2 cellular contexts compared by ENCODE assay signal in the genomic region with DNA sequence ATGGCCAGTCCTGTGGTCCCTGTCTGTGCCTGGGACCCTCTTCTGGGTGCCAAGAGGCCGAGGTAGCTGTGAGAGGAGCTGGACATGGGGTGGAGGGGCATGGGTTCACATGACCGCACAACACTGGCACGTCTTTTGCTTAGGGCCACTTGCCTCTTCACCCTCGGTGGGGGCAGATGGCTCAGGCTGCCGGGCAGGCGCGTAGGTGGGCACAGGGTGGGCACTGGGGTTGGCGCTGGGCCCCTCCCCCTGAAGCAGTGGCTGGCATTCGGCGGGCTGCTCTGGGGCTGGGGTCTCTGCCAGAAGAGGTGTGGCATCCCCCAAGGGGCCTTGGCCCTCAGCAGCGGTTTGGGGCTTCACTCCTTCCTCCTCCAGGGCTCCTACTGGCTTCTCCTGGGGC.
TF ChIP-seq lines count a peak whose summit lies in the region.

No MANE protein-coding gene starts in this region.

TF ChIP-seq in SK-N-SH, 30 proteins besides CTCF, POLR2A, EP300 and RAD21 (continued from another document):
- TF ChIP-seq, protein P1, sequence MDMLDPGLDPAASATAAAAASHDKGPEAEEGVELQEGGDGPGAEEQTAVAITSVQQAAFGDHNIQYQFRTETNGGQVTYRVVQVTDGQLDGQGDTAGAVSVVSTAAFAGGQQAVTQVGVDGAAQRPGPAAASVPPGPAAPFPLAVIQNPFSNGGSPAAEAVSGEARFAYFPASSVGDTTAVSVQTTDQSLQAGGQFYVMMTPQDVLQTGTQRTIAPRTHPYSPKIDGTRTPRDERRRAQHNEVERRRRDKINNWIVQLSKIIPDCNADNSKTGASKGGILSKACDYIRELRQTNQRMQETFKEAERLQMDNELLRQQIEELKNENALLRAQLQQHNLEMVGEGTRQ (IDR thresholded peaks at IDR 0.05; ENCODE audit: borderline replicate concordance, low read depth, low read length), result no peak
- TF ChIP-seq, protein P2, sequence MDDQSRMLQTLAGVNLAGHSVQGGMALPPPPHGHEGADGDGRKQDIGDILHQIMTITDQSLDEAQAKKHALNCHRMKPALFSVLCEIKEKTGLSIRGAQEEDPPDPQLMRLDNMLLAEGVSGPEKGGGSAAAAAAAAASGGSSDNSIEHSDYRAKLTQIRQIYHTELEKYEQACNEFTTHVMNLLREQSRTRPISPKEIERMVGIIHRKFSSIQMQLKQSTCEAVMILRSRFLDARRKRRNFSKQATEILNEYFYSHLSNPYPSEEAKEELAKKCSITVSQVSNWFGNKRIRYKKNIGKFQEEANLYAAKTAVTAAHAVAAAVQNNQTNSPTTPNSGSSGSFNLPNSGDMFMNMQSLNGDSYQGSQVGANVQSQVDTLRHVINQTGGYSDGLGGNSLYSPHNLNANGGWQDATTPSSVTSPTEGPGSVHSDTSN (IDR thresholded peaks at IDR 0.05), result no peak
- no peak for TF ChIP-seq SMC3 (IDR thresholded peaks at IDR 0.05; ENCODE audit: low read depth, low read length)
- TF ChIP-seq FOSL2 (IDR thresholded peaks at IDR 0.05; ENCODE audit: borderline replicate concordance, low read depth), result no peak
- no peak for TF ChIP-seq FOXM1 (IDR thresholded peaks at IDR 0.05; ENCODE audit: low read depth)
- no peak for TF ChIP-seq TAF1 (IDR thresholded peaks at IDR 0.05; ENCODE audit: borderline replicate concordance, low read depth, low read length)
- no peak for TF ChIP-seq IRF3 (IDR thresholded peaks at IDR 0.05; ENCODE audit: low read depth, low read length)

TF ChIP-seq in SK-N-SH treated with all-trans-retinoic acid at 6 μM for 48 hours, 23 proteins besides CTCF, POLR2A, EP300 and RAD21 (continued from another document):
- TF ChIP-seq, protein P3, sequence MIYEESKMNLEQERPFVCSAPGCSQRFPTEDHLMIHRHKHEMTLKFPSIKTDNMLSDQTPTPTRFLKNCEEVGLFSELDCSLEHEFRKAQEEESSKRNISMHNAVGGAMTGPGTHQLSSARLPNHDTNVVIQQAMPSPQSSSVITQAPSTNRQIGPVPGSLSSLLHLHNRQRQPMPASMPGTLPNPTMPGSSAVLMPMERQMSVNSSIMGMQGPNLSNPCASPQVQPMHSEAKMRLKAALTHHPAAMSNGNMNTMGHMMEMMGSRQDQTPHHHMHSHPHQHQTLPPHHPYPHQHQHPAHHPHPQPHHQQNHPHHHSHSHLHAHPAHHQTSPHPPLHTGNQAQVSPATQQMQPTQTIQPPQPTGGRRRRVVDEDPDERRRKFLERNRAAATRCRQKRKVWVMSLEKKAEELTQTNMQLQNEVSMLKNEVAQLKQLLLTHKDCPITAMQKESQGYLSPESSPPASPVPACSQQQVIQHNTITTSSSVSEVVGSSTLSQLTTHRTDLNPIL (CRISPR knock-in tag; IDR thresholded peaks at IDR 0.05; ENCODE audit: low read depth), result no peak
- no peak for TF ChIP-seq PPARA (CRISPR knock-in tag; IDR thresholded peaks at IDR 0.05; ENCODE audit: borderline replicate concordance)
- no peak for TF ChIP-seq OSR1 (CRISPR knock-in tag; IDR thresholded peaks at IDR 0.05)
- TF ChIP-seq CSDC2 (CRISPR knock-in tag; IDR thresholded peaks at IDR 0.05), result no peak
- TF ChIP-seq ESRRG (CRISPR knock-in tag; IDR thresholded peaks at IDR 0.05), result no peak
- TF ChIP-seq TOX (CRISPR knock-in tag; IDR thresholded peaks at IDR 0.05; ENCODE audit: borderline replicate concordance), result no peak
- TF ChIP-seq ZNF565 (CRISPR knock-in tag; conservative IDR thresholded peaks at IDR 0.05; ENCODE audit: low read depth), result no peak
- TF ChIP-seq BACH2 (CRISPR knock-in tag; IDR thresholded peaks at IDR 0.05; ENCODE audit: borderline replicate concordance), result no peak
- no peak for TF ChIP-seq ZNF8 (CRISPR knock-in tag; IDR thresholded peaks at IDR 0.05)
- no peak for TF ChIP-seq SNAI2 (CRISPR knock-in tag; IDR thresholded peaks at IDR 0.05)
- TF ChIP-seq, protein P4, sequence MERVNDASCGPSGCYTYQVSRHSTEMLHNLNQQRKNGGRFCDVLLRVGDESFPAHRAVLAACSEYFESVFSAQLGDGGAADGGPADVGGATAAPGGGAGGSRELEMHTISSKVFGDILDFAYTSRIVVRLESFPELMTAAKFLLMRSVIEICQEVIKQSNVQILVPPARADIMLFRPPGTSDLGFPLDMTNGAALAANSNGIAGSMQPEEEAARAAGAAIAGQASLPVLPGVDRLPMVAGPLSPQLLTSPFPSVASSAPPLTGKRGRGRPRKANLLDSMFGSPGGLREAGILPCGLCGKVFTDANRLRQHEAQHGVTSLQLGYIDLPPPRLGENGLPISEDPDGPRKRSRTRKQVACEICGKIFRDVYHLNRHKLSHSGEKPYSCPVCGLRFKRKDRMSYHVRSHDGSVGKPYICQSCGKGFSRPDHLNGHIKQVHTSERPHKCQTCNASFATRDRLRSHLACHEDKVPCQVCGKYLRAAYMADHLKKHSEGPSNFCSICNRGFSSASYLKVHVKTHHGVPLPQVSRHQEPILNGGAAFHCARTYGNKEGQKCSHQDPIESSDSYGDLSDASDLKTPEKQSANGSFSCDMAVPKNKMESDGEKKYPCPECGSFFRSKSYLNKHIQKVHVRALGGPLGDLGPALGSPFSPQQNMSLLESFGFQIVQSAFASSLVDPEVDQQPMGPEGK (CRISPR knock-in tag; IDR thresholded peaks at IDR 0.05; ENCODE audit: borderline replicate concordance), result no peak
- no peak for TF ChIP-seq ARNTL (CRISPR knock-in tag; IDR thresholded peaks at IDR 0.05; ENCODE audit: borderline replicate concordance, low read depth)
